In the genomic region with DNA sequence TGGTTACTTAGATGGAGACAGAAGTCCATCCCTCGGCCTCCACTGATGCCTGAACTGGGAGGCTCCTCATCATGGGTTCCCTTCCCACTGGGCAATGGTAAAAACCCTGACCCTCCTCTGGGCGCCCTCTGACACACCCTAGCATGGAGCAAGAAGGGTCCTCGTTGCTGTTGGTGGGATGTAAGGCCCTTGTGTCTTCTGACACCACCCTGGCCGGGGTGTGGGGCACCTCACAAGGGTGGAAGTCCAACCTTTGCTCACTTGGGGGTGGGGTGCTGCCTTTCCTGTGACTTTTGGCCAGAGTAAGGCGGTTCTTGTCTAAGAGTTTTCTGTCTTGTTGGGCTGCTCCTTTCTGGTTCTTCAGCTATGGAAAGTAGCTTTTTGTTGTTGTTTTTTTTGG, we compare ENCODE assay signal across 23 cellular contexts. TPM values are rescaled to one million over a fixed set of nuclear protein-coding genes. Genes with fewer than 3 reads are reported as not detected.
DNase-seq lines count a peak whose midpoint lies in the region; ATAC-seq and TF ChIP-seq lines count a peak whose summit lies in the region.
"Had no signal": no experiment of that assay in that cellular context is flagged by ENCODE, and none has a peak within 500 bp of the region (broad histone marks: within the 10 kb centered on the region; RNA-seq: fewer than 3 reads in every experiment).

No MANE protein-coding gene starts in this region.

- peaks cover 27% of the 10 kb centered on the region for H3K36me3 Mint-ChIP-seq in stimulated activated effector memory CD8-positive, alpha-beta T cell treated with anti-CD3 and anti-CD28 coated beads, Interleukin-12 subunit alpha, Interleukin-12 subunit beta, amount 100 ng/mL, for 72 hours

- no peak overlapping the region for H3K4me3 Mint-ChIP-seq in stimulated activated effector memory CD8-positive, alpha-beta T cell treated with anti-CD3 and anti-CD28 coated beads, Interleukin-12 subunit alpha, Interleukin-12 subunit beta, amount 100 ng/mL, for 72 hours
- H3K4me3 Mint-ChIP-seq: activated CD4-positive, alpha-beta T cell treated with anti-CD3 and anti-CD28 coated beads for 36 hours; activated CD8-positive, alpha-beta memory T cell treated with anti-CD3 and anti-CD28 coated beads, Interleukin-2, amount 10 ng/mL, durations not matched to agents 7 days and 5 days; neural progenitor cell had no signal

- no peak for TF ChIP-seq CTCF in Peyer's patch (IDR thresholded peaks at IDR 0.05)

- no peaks in the 10 kb centered on the region for H3K9me3 Mint-ChIP-seq in stimulated activated effector memory CD8-positive, alpha-beta T cell treated with anti-CD3 and anti-CD28 coated beads, Interleukin-12 subunit alpha, Interleukin-12 subunit beta, amount 100 ng/mL, for 72 hours

- DNase-seq in activated effector memory CD4-positive, alpha-beta T cell treated with anti-CD3 and anti-CD28 coated beads, Interleukin-2, amount 50 U/mL, for 16 hours = peak; percentile 50
- DNase-seq in activated effector memory CD4-positive, alpha-beta T cell treated with Interleukin-2 at 50 U/mL for 16 hours = no peak
- DNase-seq in Peyer's patch (peak in 2 of 3 donors; percentile 62 to 83), left colon (peak; percentile 47 to 56), NCI-H1417 (lab: John Stamatoyannopoulos, UW) (no peak), germinal center (ENCODE audit: low spot score) (no peak)
- no peak for DNase-seq in stimulated activated effector memory CD8-positive, alpha-beta T cell treated with anti-CD3 and anti-CD28 coated beads, Interleukin-12 subunit alpha, Interleukin-12 subunit beta, amount 100 ng/mL, for 72 hours (ENCODE audit: low spot score in 2 of 2)
- DNase-seq: 8988T; activated CD4-positive, alpha-beta T cell treated with anti-CD3 and anti-CD28 coated beads for 36 hours; activated CD8-positive, alpha-beta memory T cell treated with anti-CD3 and anti-CD28 coated beads, Interleukin-2, amount 10 ng/mL, durations not matched to agents 7 days and 5 days; activated gamma-delta T cell; BE2C; hypothalamus; midbrain; NCI-H1048; NCI-H2081 treated with DMSO at 0.1 percent for 48 hours; NCI-H510A treated with DMSO at 0.1 percent for 48 hours; testis had no signal

- peak overlapping the region in 3 of 4 donors; percentile 1 to 62 (median 61) for H3K27ac ChIP-seq in Peyer's patch
- H3K27ac ChIP-seq: ascending aorta, KMS-11, neural progenitor cell, testis had no signal

- peaks cover 0 to 63% (median 8%) of the 10 kb centered on the region in 4 donors for H3K4me1 ChIP-seq in Peyer's patch
- H3K4me1 ChIP-seq: neural progenitor cell had no signal

- H3K36me3 ChIP-seq in Peyer's patch = peaks cover 0 to 6% (median 0%) of the 10 kb centered on the region in 3 donors
- H3K36me3 ChIP-seq: ascending aorta, BE2C, neural progenitor cell had no signal

- no peaks in the 10 kb centered on the region for H3K27me3 ChIP-seq in Peyer's patch
- H3K27me3 ChIP-seq: ascending aorta, BE2C, neural progenitor cell, testis had no signal

- no peak overlapping the region for H3K4me3 ChIP-seq in Peyer's patch
- H3K4me3 ChIP-seq: ascending aorta, coronary artery, neural progenitor cell, testis had no signal

- peak overlapping the region; percentile 21 for H3K27ac Mint-ChIP-seq in stimulated activated effector memory CD8-positive, alpha-beta T cell treated with anti-CD3 and anti-CD28 coated beads, Interleukin-12 subunit alpha, Interleukin-12 subunit beta, amount 100 ng/mL, for 72 hours
- H3K27ac Mint-ChIP-seq: activated CD4-positive, alpha-beta T cell treated with anti-CD3 and anti-CD28 coated beads for 36 hours; activated CD8-positive, alpha-beta memory T cell treated with anti-CD3 and anti-CD28 coated beads, Interleukin-2, amount 10 ng/mL, durations not matched to agents 7 days and 5 days; neural progenitor cell had no signal

- peaks cover 82% of the 10 kb centered on the region for H3K4me1 Mint-ChIP-seq in stimulated activated effector memory CD8-positive, alpha-beta T cell treated with anti-CD3 and anti-CD28 coated beads, Interleukin-12 subunit alpha, Interleukin-12 subunit beta, amount 100 ng/mL, for 72 hours

- no peaks in the 10 kb centered on the region for H3K9me3 ChIP-seq in Peyer's patch
- H3K9me3 ChIP-seq: ascending aorta, BE2C, testis had no signal

- intact Hi-C loops in left colon (cut with DNase I, micrococcal nuclease) = no loop called here

- TF ChIP-seq POLR2A in Peyer's patch (IDR thresholded peaks at IDR 0.05) = no peak

- ATAC-seq in left colon = peak; percentile 79
- ATAC-seq in stimulated activated effector memory CD8-positive, alpha-beta T cell treated with anti-CD3 and anti-CD28 coated beads, Interleukin-12 subunit alpha, Interleukin-12 subunit beta, amount 100 ng/mL, for 72 hours = no peak
- ATAC-seq in HG02571 (IDR thresholded peaks at IDR 0.05; ENCODE audit: unreplicated experiment) = no peak
- ATAC-seq: activated CD4-positive, alpha-beta T cell treated with anti-CD3 and anti-CD28 coated beads for 36 hours; activated CD8-positive, alpha-beta memory T cell treated with anti-CD3 and anti-CD28 coated beads, Interleukin-2, amount 10 ng/mL, durations not matched to agents 7 days and 5 days had no signal

RNA-seq across cellular contexts. Expression of a gene that starts 28.7 kb away (rescaled TPM):
- total RNA-seq in Peyer's patch (100 to 1,000 TPM; 141 to 305 (median 291) TPM), left colon (100 to 1,000 TPM; 160 to 169 TPM)

Comparison
In these comparisons a context has a peak if more than half of its experiments do, and no peak if none do; other contexts are left out.
1. DNase-seq: peak in activated effector memory CD4-positive, alpha-beta T cell treated with anti-CD3 and anti-CD28 coated beads, Interleukin-2, amount 50 U/mL, for 16 hours (single experiment), Peyer's patch (2 of 3) and left colon (2 of 2); none in activated effector memory CD4-positive, alpha-beta T cell treated with Interleukin-2 at 50 U/mL for 16 hours (single experiment), stimulated activated effector memory CD8-positive, alpha-beta T cell treated with anti-CD3 and anti-CD28 coated beads, Interleukin-12 subunit alpha, Interleukin-12 subunit beta, amount 100 ng/mL, for 72 hours (0 of 2), NCI-H1417 (0 of 3) and germinal center (single experiment).